ENCODE assay signal across 8 cellular contexts in genomic region chr4:56388311-56388710, GRCh38. TPM values are rescaled to one million over a fixed set of nuclear protein-coding genes. Genes with fewer than 3 reads are reported as not detected.
DNase-seq lines count a peak whose midpoint lies in the region; ATAC-seq and TF ChIP-seq lines count a peak whose summit lies in the region.

No MANE protein-coding gene starts in this region.

- ATAC-seq in T-cell (replicated peaks in 1 of 4) (no peak), gastroesophageal sphincter (no peak), GM19455 (IDR thresholded peaks at IDR 0.05; ENCODE audit: unreplicated experiment) (no peak), HG03135 (IDR thresholded peaks at IDR 0.05; ENCODE audit: unreplicated experiment) (no peak), esophagus mucosa (no peak)
- no peak for ATAC-seq in stimulated activated naive CD8-positive, alpha-beta T cell treated with anti-CD3 and anti-CD28 coated beads, Interleukin-15, amount 100 ng/mL, for 72 hours

- H3K27ac ChIP-seq in gastroesophageal sphincter = peak overlapping the region; percentile 95 to 99 (median 96)

- POLR2A ChIA-PET in T-cell (lab: Charles Lee) = interaction anchor here (0.6 to 3.0 kb wide), 5 partner anchors 47 to 589 kb away, joined by 3 to 37 read pairs (median 8); partner anchors contain the start of genes PPAT (in 2 of the 2), NOA1 (in 1 of the 2), PAICS (in 1 of the 2) and POLR2B (in 1 of the 2)

- DNase-seq in DMS53 (lab: John Stamatoyannopoulos, UW) (peak; percentile 26), DMS53 treated with DMSO at 0.1 percent for 48 hours (lab: John Stamatoyannopoulos, UW; ENCODE audit: unreplicated experiment) (no peak), T-cell (no peak)
- DNase-seq in stimulated activated naive CD8-positive, alpha-beta T cell treated with anti-CD3 and anti-CD28 coated beads, Interleukin-15, amount 100 ng/mL, for 72 hours = no peak

- no peak for TF ChIP-seq POLR2A in gastroesophageal sphincter (IDR thresholded peaks at IDR 0.05)

- no peak for TF ChIP-seq EP300 in gastroesophageal sphincter (IDR thresholded peaks at IDR 0.05)

- H3K4me3 Mint-ChIP-seq in T-cell = peak overlapping the region; percentile 88 to 98 (median 91)
- H3K4me3 Mint-ChIP-seq in stimulated activated naive CD8-positive, alpha-beta T cell treated with anti-CD3 and anti-CD28 coated beads, Interleukin-15, amount 100 ng/mL, for 72 hours = peak overlapping the region; percentile 78 to 83

- WGBS in gastroesophageal sphincter (ENCODE audit: low coverage in 1 of 2), 2 donors = 20 to 21% methylated on average over 6 of the region's 6 CpGs

- peak overlapping the region; percentile 73 to 97 for H3K4me3 ChIP-seq in gastroesophageal sphincter

- H3K9me3 Mint-ChIP-seq in T-cell = no peaks in the 10 kb centered on the region
- no peaks in the 10 kb centered on the region for H3K9me3 Mint-ChIP-seq in stimulated activated naive CD8-positive, alpha-beta T cell treated with anti-CD3 and anti-CD28 coated beads, Interleukin-15, amount 100 ng/mL, for 72 hours

- no peaks in the 10 kb centered on the region for H3K36me3 ChIP-seq in gastroesophageal sphincter

- H3K4me1 ChIP-seq in gastroesophageal sphincter = peaks cover 6 to 31% (median 6%) of the 10 kb centered on the region in 3 donors

- H3K27me3 Mint-ChIP-seq in T-cell = no peaks in the 10 kb centered on the region
- H3K27me3 Mint-ChIP-seq in stimulated activated naive CD8-positive, alpha-beta T cell treated with anti-CD3 and anti-CD28 coated beads, Interleukin-15, amount 100 ng/mL, for 72 hours = no peaks in the 10 kb centered on the region

- CTCF ChIA-PET in T-cell (lab: Charles Lee) = interaction anchor here in 1 of 2 donors (1.1 to 2.1 kb wide), 2 partner anchors 48 to 262 kb away, joined by 3 to 27 read pairs; partner anchors contain the start of genes PAICS and PPAT

- H3K27ac Mint-ChIP-seq in T-cell = peak overlapping the region; percentile 95 to 99
- peak overlapping the region; percentile 96 for H3K27ac Mint-ChIP-seq in stimulated activated naive CD8-positive, alpha-beta T cell treated with anti-CD3 and anti-CD28 coated beads, Interleukin-15, amount 100 ng/mL, for 72 hours

- H3K27me3 ChIP-seq in gastroesophageal sphincter = no peaks in the 10 kb centered on the region

- no peak for TF ChIP-seq CTCF in gastroesophageal sphincter (IDR thresholded peaks at IDR 0.05)

- H3K4me1 Mint-ChIP-seq in T-cell = peaks cover 40 to 56% (median 52%) of the 10 kb centered on the region in 3 donors
- H3K4me1 Mint-ChIP-seq in stimulated activated naive CD8-positive, alpha-beta T cell treated with anti-CD3 and anti-CD28 coated beads, Interleukin-15, amount 100 ng/mL, for 72 hours = peaks cover 39% of the 10 kb centered on the region

- H3K36me3 Mint-ChIP-seq in T-cell = no peaks in the 10 kb centered on the region

- H3K9me3 ChIP-seq in gastroesophageal sphincter = no peaks in the 10 kb centered on the region

RNA-seq across cellular contexts. Expression of gene AASDH, which starts 1.0 kb away (rescaled TPM):
- total RNA-seq in T-cell (10 to 100 TPM; 13.3 to 17.7 (median 16.0) TPM), gastroesophageal sphincter (10 to 100 TPM in 2 of 4 donors, 1 to 10 TPM in 2; 4.5 to 13.1 (median 9.5) TPM), esophagus mucosa (8.3 TPM)

RNA-seq across cellular contexts. Expression of gene PPAT, which starts 47.1 kb away (rescaled TPM):
- 10 to 100 TPM; 10.5 to 15.1 (median 12.5) TPM for total RNA-seq in T-cell
- total RNA-seq in gastroesophageal sphincter = 1 to 10 TPM; 2.5 to 8.8 (median 4.1) TPM
- 8.8 TPM for total RNA-seq in esophagus mucosa

RNA-seq across cellular contexts. Expression of gene PAICS, which starts 47.7 kb away (rescaled TPM):
- total RNA-seq in T-cell (10 to 100 TPM; 22.4 to 38.1 (median 35.8) TPM), gastroesophageal sphincter (10 to 100 TPM; 18.8 to 26.0 (median 24.4) TPM), esophagus mucosa (71.7 TPM)
